8 cellular contexts compared by ENCODE assay signal in the genomic region with DNA sequence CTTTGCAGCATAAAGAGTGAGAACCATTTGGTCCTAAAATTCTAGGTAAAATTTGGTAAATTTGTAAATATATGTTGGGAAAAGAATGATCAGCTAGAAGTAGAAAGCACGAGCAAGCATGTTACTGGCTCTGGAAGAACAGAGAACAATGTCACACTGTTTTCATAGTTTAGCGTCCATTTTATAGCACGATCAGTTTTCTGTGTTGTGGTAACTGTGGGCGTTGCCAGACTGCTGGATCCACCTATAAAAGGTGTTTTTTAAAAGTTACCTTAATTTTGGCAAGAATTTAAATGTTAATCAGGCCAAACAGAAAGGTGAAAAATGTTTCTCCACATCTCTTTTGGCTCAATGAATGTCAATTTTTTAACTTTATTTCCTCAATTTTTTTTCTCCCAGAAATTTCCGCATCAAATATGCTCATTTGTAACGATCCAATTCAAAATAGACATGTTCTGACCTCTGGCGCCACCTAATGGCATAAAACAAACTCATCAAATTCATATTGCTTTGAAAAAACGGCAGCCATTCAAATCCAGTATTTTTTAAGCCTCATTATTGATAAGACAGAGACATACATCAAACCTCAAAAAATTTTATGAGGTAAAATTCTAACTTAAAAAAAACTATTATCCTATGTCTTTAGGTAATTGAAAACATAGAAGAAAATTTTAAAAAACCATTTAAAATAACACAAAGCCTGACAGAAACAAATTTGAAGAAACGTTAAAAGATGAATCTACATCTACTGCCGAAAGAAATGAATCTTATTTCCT. TPM values are rescaled to one million over a fixed set of nuclear protein-coding genes. Genes with fewer than 3 reads are reported as not detected.
DNase-seq lines count a peak whose midpoint lies in the region; FAIRE-seq and TF ChIP-seq lines count a peak whose summit lies in the region.

No MANE protein-coding gene starts in this region.

- no peaks in the 10 kb centered on the region for H3K27me3 ChIP-seq in adrenal gland

- H3K9ac ChIP-seq in kidney (ENCODE audit: low read length in 2 of 2), result no peak overlapping the region

- H3K9me3 ChIP-seq in adrenal gland (replicated peaks in 1 of 3) (no peaks in the 10 kb centered on the region), kidney (ENCODE audit: control insufficient read depth in 1 of 2, low read length in 2 of 2) (no peaks in the 10 kb centered on the region)

- H3K36me3 ChIP-seq in adrenal gland (replicated peaks in 1 of 2) (peaks cover 0 to 17% of the 10 kb centered on the region in 2 donors), kidney (ENCODE audit: control insufficient read depth in 1 of 2, insufficient read depth in 2 of 2, low read length in 2 of 2) (peaks cover 6 to 8% of the 10 kb centered on the region in 2 donors)

- 44 to 47% (median 45%) methylated on average over 10 of the region's 10 CpGs for WGBS in adrenal gland, 4 donors
- 40 to 44% methylated on average over 10 of the region's 10 CpGs for WGBS in lower leg skin, 2 donors

- H3K4me3 ChIP-seq in adrenal gland (no peak overlapping the region), kidney (ENCODE audit: low read length in 2 of 2) (no peak overlapping the region), lower leg skin (ENCODE audit: low read depth, poor library complexity, severe bottlenecking) (no peak overlapping the region)

- H3K4me1 ChIP-seq in adrenal gland (replicated peaks in 1 of 2) (no peaks in the 10 kb centered on the region), kidney (ENCODE audit: control insufficient read depth in 1 of 2, insufficient read depth in 1 of 2, low read depth in 1 of 2, low read length in 2 of 2) (no peaks in the 10 kb centered on the region)

- TF ChIP-seq POLR2A in adrenal gland (IDR thresholded peaks at IDR 0.05), result no peak
- TF ChIP-seq POLR2A in lower leg skin (IDR thresholded peaks at IDR 0.05), result no peak

- POLR2A ChIA-PET in HEK293T (lab: Yijun Ruan, JAX), result no interaction called here

- CTCF ChIA-PET in HEK293T (lab: Yijun Ruan, JAX), result interaction anchor here (0.7 to 1.5 kb wide), 2 partner anchors 20 to 68 kb away, joined by 3 to 4 read pairs; no protein-coding TSS in a partner anchor

- peak; percentile 71 for DNase-seq in CD1c-positive myeloid dendritic cell (ENCODE audit: extremely low spot score)
- DNase-seq in GM19239 (ENCODE audit: insufficient read length, low spot score), result no peak
- DNase-seq in NCI-H2196 treated with DMSO at 0.1 percent for 48 hours (lab: John Stamatoyannopoulos, UW; ENCODE audit: unreplicated experiment), result peak; percentile 69
- peak in 4 of 7 donors; percentile 25 to 55 (median 44) for DNase-seq in adrenal gland
- no peak for DNase-seq in kidney
- peak; percentile 29 for DNase-seq in urothelium cell line (ENCODE audit: low spot score)
- no peak for DNase-seq in lower leg skin (ENCODE audit: low spot score in 2 of 2)
- DNase-seq in HEK293T (ENCODE audit: extremely low spot score), result no peak

- FAIRE-seq in GM19239 (lab: Jason Lieb, UNC), result peak; percentile 4
- FAIRE-seq in kidney (lab: Jason Lieb, UNC), result peak; percentile 81
- FAIRE-seq in urothelium cell line (lab: Jason Lieb, UNC), result no peak

- intact Hi-C loops in adrenal gland (cut with DNase I), result loop anchor here in 1 of 2 donors (2.0 kb wide), 1 partner anchor 70 kb away; no protein-coding TSS in a partner anchor
- intact Hi-C loops in kidney (cut with DNase I), result no loop called here
- intact Hi-C loops in lower leg skin (cut with DNase I; ENCODE audit: low total_unique reads), result no loop called here

- H3K27ac ChIP-seq in adrenal gland (no peak overlapping the region), kidney (ENCODE audit: low read depth in 2 of 2, low read length in 2 of 2) (no peak overlapping the region)

- TF ChIP-seq CTCF in adrenal gland (IDR thresholded peaks at IDR 0.05), result peak; percentile 54 to 72 (median 60)
- peak; percentile 56 for TF ChIP-seq CTCF in kidney (IDR thresholded peaks at IDR 0.05; ENCODE audit: borderline replicate concordance, extremely low read depth, insufficient read depth)
- TF ChIP-seq CTCF in lower leg skin (IDR thresholded peaks at IDR 0.05), result no peak

TF ChIP-seq in HEK293T, 16 proteins besides CTCF, POLR2A, EP300 and RAD21:
- no peak for TF ChIP-seq NFRKB (IDR thresholded peaks at IDR 0.05)
- no peak for TF ChIP-seq SUZ12 (IDR thresholded peaks at IDR 0.05)
- TF ChIP-seq ELF4 (IDR thresholded peaks at IDR 0.05), result no peak
- no peak for TF ChIP-seq TARDBP (IDR thresholded peaks at IDR 0.05)
- TF ChIP-seq L3MBTL2 (conservative IDR thresholded peaks at IDR 0.05), result no peak
- TF ChIP-seq LEF1 (IDR thresholded peaks at IDR 0.05; ENCODE audit: borderline replicate concordance), result no peak

RNA-seq across cellular contexts. Expression of a gene that starts 5.5 kb away (rescaled TPM):
- total RNA-seq in adrenal gland, result under 1 TPM in 2 of 8 donors, not detected in 6; 0.08 to 0.11 TPM
- not detected for polyA plus RNA-seq in adrenal gland
- 0.22 TPM for total RNA-seq in kidney
- not detected for polyA plus RNA-seq in kidney (ENCODE audit: insufficient read depth, low read depth, low replicate concordance)
- total RNA-seq in lower leg skin, result under 1 TPM in 1 of 4 donors, not detected in 3; 0.06 TPM

RNA-seq across cellular contexts. Expression of a gene that starts 35.0 kb away (rescaled TPM):
- total RNA-seq in adrenal gland (under 1 TPM in 6 of 8 donors, not detected in 2; 0.07 to 0.31 (median 0.16) TPM), kidney (0.63 TPM), lower leg skin (10 to 100 TPM in 1 of 4 donors, 1 to 10 TPM in 1, under 1 TPM in 2; 0.08 to 21.0 (median 0.63) TPM)
- polyA plus RNA-seq in adrenal gland (under 1 TPM; 0.05 to 0.13 (median 0.08) TPM), kidney (ENCODE audit: insufficient read depth, low read depth, low replicate concordance) (0.09 TPM)

RNA-seq across cellular contexts. Expression of a gene that starts 53.4 kb away (rescaled TPM):
- total RNA-seq in adrenal gland (10 to 100 TPM in 1 of 8 donors, 1 to 10 TPM in 5, under 1 TPM in 2; 0.38 to 14.3 (median 3.1) TPM), kidney (0.72 TPM), lower leg skin (under 1 TPM in 1 of 4 donors, not detected in 3; 0.10 TPM)
- polyA plus RNA-seq in adrenal gland (1 to 10 TPM in 2 of 3 donors, under 1 TPM in 1; 0.32 to 4.0 (median 1.1) TPM), kidney (ENCODE audit: insufficient read depth, low read depth, low replicate concordance) (15.8 TPM)

Comparison
In these comparisons a context has a peak if more than half of its experiments do, and no peak if none do; other contexts are left out.
1. DNase-seq: peak in CD1c-positive myeloid dendritic cell (single experiment), NCI-H2196 treated with DMSO at 0.1 percent for 48 hours (single experiment), adrenal gland (4 of 7) and urothelium cell line (single experiment); none in GM19239 (single experiment), kidney (single experiment), lower leg skin (0 of 2) and HEK293T (single experiment).
2. CTCF ChIP-seq: peak in adrenal gland (6 of 6) and kidney (single experiment); none in lower leg skin (0 of 3).